16 cellular contexts compared by ENCODE assay signal in genomic region chr2:149716687-149717086, GRCh38.
"Had no signal": no experiment of that assay in that cellular context is flagged by ENCODE, and none has a peak within 500 bp of the region (broad histone marks: within the 10 kb centered on the region; RNA-seq: fewer than 3 reads in every experiment).

No MANE protein-coding gene starts in this region.

- H3K27ac Mint-ChIP-seq: activated B cell treated with CpG ODN at 0.5 μM for 24 hours; activated CD4-positive, alpha-beta T cell treated with anti-CD3 and anti-CD28 coated beads, Interleukin-2, amount 10 ng/mL, durations not matched to agents 7 days and 5 days; activated naive CD4-positive, alpha-beta T cell treated with anti-CD3 and anti-CD28 coated beads, Interleukin-2, amount 10 ng/mL, durations not matched to agents 7 days and 5 days; nephron progenitor cell; stimulated activated naive CD8-positive, alpha-beta T cell treated with anti-CD3 and anti-CD28 coated beads, Interleukin-15, amount 100 ng/mL, for 72 hours had no signal

- H3K4me3 Mint-ChIP-seq: activated B cell treated with CpG ODN at 0.5 μM for 24 hours; activated CD4-positive, alpha-beta T cell treated with anti-CD3 and anti-CD28 coated beads, Interleukin-2, amount 10 ng/mL, durations not matched to agents 7 days and 5 days; activated naive CD4-positive, alpha-beta T cell treated with anti-CD3 and anti-CD28 coated beads, Interleukin-2, amount 10 ng/mL, durations not matched to agents 7 days and 5 days; nephron progenitor cell; stimulated activated naive CD8-positive, alpha-beta T cell treated with anti-CD3 and anti-CD28 coated beads, Interleukin-15, amount 100 ng/mL, for 72 hours had no signal

- H3K9me3 ChIP-seq: body of pancreas, testis, upper lobe of right lung had no signal

- H3K4me3 ChIP-seq: body of pancreas, lung, SK-N-MC, testis, upper lobe of right lung had no signal

- H3K4me1 ChIP-seq: body of pancreas, testis, upper lobe of right lung had no signal

- H3K36me3 Mint-ChIP-seq: activated naive CD4-positive, alpha-beta T cell treated with anti-CD3 and anti-CD28 coated beads, Interleukin-2, amount 10 ng/mL, durations not matched to agents 7 days and 5 days had no signal

- H3K27ac ChIP-seq: body of pancreas, SK-N-MC, testis, upper lobe of right lung had no signal

- H3K27me3 ChIP-seq: body of pancreas, testis, upper lobe of right lung had no signal

- H3K9me3 Mint-ChIP-seq: activated B cell treated with CpG ODN at 0.5 μM for 24 hours; activated CD4-positive, alpha-beta T cell treated with anti-CD3 and anti-CD28 coated beads, Interleukin-2, amount 10 ng/mL, durations not matched to agents 7 days and 5 days; activated naive CD4-positive, alpha-beta T cell treated with anti-CD3 and anti-CD28 coated beads, Interleukin-2, amount 10 ng/mL, durations not matched to agents 7 days and 5 days; stimulated activated naive CD8-positive, alpha-beta T cell treated with anti-CD3 and anti-CD28 coated beads, Interleukin-15, amount 100 ng/mL, for 72 hours had no signal

- H3K27me3 Mint-ChIP-seq: activated B cell treated with CpG ODN at 0.5 μM for 24 hours; activated CD4-positive, alpha-beta T cell treated with anti-CD3 and anti-CD28 coated beads, Interleukin-2, amount 10 ng/mL, durations not matched to agents 7 days and 5 days; activated naive CD4-positive, alpha-beta T cell treated with anti-CD3 and anti-CD28 coated beads, Interleukin-2, amount 10 ng/mL, durations not matched to agents 7 days and 5 days; stimulated activated naive CD8-positive, alpha-beta T cell treated with anti-CD3 and anti-CD28 coated beads, Interleukin-15, amount 100 ng/mL, for 72 hours had no signal

- ATAC-seq: body of pancreas; left cardiac atrium; stimulated activated naive CD8-positive, alpha-beta T cell treated with anti-CD3 and anti-CD28 coated beads, Interleukin-15, amount 100 ng/mL, for 72 hours; upper lobe of right lung had no signal

- DNase-seq: activated B cell treated with CpG ODN at 0.5 μM for 24 hours; activated CD4-positive, alpha-beta T cell treated with anti-CD3 and anti-CD28 coated beads, Interleukin-2, amount 10 ng/mL, durations not matched to agents 7 days and 5 days; activated CD8-positive, alpha-beta memory T cell treated with anti-CD3 and anti-CD28 coated beads for 24 hours; activated naive CD4-positive, alpha-beta T cell treated with anti-CD3 and anti-CD28 coated beads, Interleukin-2, amount 10 ng/mL, durations not matched to agents 7 days and 5 days; body of pancreas; foreskin melanocyte; head of caudate nucleus; left cardiac atrium; nephron progenitor cell; stimulated activated CD4-positive, alpha-beta T cell treated with anti-CD3 and anti-CD28 coated beads, Interleukin-4, amount 100 ng/mL, for 24 hours; stimulated activated naive CD8-positive, alpha-beta T cell treated with anti-CD3 and anti-CD28 coated beads, Interleukin-15, amount 100 ng/mL, for 72 hours; T-helper 1 cell; testis; upper lobe of right lung had no signal

- H3K36me3 ChIP-seq: upper lobe of right lung had no signal

- H3K4me1 Mint-ChIP-seq: activated B cell treated with CpG ODN at 0.5 μM for 24 hours; activated CD4-positive, alpha-beta T cell treated with anti-CD3 and anti-CD28 coated beads, Interleukin-2, amount 10 ng/mL, durations not matched to agents 7 days and 5 days; activated naive CD4-positive, alpha-beta T cell treated with anti-CD3 and anti-CD28 coated beads, Interleukin-2, amount 10 ng/mL, durations not matched to agents 7 days and 5 days; stimulated activated naive CD8-positive, alpha-beta T cell treated with anti-CD3 and anti-CD28 coated beads, Interleukin-15, amount 100 ng/mL, for 72 hours had no signal
